ENCODE assay signal across 8 cellular contexts in genomic region chr19:7928741-7929701, GRCh38. TPM values are rescaled to one million over a fixed set of nuclear protein-coding genes. Genes with fewer than 3 reads are reported as not detected.
DNase-seq lines count a peak whose midpoint lies in the region; ATAC-seq, FAIRE-seq and TF ChIP-seq lines count a peak whose summit lies in the region.

No MANE protein-coding gene starts in this region.

- H3K4me3 Mint-ChIP-seq in CD4-positive, CD25-positive, alpha-beta regulatory T cell: peak overlapping the region in 2 of 4 donors; percentile 51 to 82
- H3K4me3 Mint-ChIP-seq in T-helper 2 cell treated with Interferon-gamma antibody and Interleukin-4, amounts not matched to agents 5 μg/mL and 100 μg/mL, for 36 hours: no peak overlapping the region

- dilution Hi-C loops in keratinocyte (cut with MboI; ENCODE audit: extremely low pct_ligation_motif_present, low sequenced_read_pairs): no loop called here

- in situ Hi-C loops in astrocyte of the cerebellum (cut with HindIII; ENCODE audit: low sequenced_read_pairs): no loop called here

- H3K4me1 ChIP-seq in CD4-positive, CD25-positive, alpha-beta regulatory T cell (ENCODE audit: control insufficient read depth, insufficient read depth, low read length, poor library complexity, severe bottlenecking): peaks cover 14% of the 10 kb centered on the region
- peaks cover 27% of the 10 kb centered on the region for H3K4me1 ChIP-seq in keratinocyte (ENCODE audit: control insufficient read depth, extremely low read depth, insufficient read depth, low read length)

- H3K9ac ChIP-seq in keratinocyte (ENCODE audit: control insufficient read depth, extremely low read depth, insufficient read depth, low read length): peak overlapping the region; percentile 79

- H4K20me1 ChIP-seq in keratinocyte (ENCODE audit: control insufficient read depth, extremely low read depth, insufficient read depth, low read length): no peaks in the 10 kb centered on the region

- no peaks in the 10 kb centered on the region for H3K27me3 Mint-ChIP-seq in CD4-positive, CD25-positive, alpha-beta regulatory T cell
- H3K27me3 Mint-ChIP-seq in T-helper 2 cell treated with Interferon-gamma antibody and Interleukin-4, amounts not matched to agents 5 μg/mL and 100 μg/mL, for 36 hours (ENCODE audit: low read depth): no peaks in the 10 kb centered on the region

- no peak overlapping the region for H3K27ac ChIP-seq in CD4-positive, CD25-positive, alpha-beta regulatory T cell (ENCODE audit: insufficient read depth, low read length, poor library complexity, severe bottlenecking)
- H3K27ac ChIP-seq in HL-60 (replicated peaks): no peak overlapping the region
- H3K27ac ChIP-seq in keratinocyte (ENCODE audit: control insufficient read depth, insufficient read depth, low read length): peak overlapping the region; percentile 92

- TF ChIP-seq CTCF in HL-60 (IDR thresholded peaks at IDR 0.05; ENCODE audit: insufficient read depth, low read length) (peak; percentile 19), astrocyte of the cerebellum (IDR thresholded peaks at IDR 0.05; ENCODE audit: low read depth, low read length, missing control alignments) (peak; percentile 54), keratinocyte (optimal IDR thresholded peaks at IDR 0.05 in 1 of 3, IDR thresholded peaks at IDR 0.05 in 1 of 3, conservative IDR thresholded peaks at IDR 0.05 in 1 of 3; ENCODE audit: extremely low read depth in 1 of 3, insufficient read depth in 2 of 3, low read length in 3 of 3) (peak; percentile 47 to 63 (median 50))

- peak; percentile 42 to 66 (median 62) for DNase-seq in CD4-positive, CD25-positive, alpha-beta regulatory T cell
- peak in 1 of 2 experiments; percentile 73 for DNase-seq in HL-60 (ENCODE audit: low read depth in 1 of 2, low spot score in 1 of 2)
- peak; percentile 39 for DNase-seq in T-helper 2 cell treated with Interferon-gamma antibody and Interleukin-4, amounts not matched to agents 5 μg/mL and 100 μg/mL, for 36 hours (ENCODE audit: low spot score)
- DNase-seq in astrocyte of the cerebellum (ENCODE audit: low read depth): peak; percentile 76
- DNase-seq in keratinocyte (ENCODE audit: low read depth, low spot score): no peak
- peak; percentile 47 for DNase-seq in stimulated activated CD8-positive, alpha-beta memory T cell treated with anti-CD3 and anti-CD28 coated beads, Interleukin-12 subunit alpha, Interleukin-12 subunit beta, amount 100 ng/mL, for 4 hours (ENCODE audit: low read depth)
- DNase-seq in NCI-H2029 (lab: John Stamatoyannopoulos, UW): no peak

- H2AFZ ChIP-seq in keratinocyte (ENCODE audit: control insufficient read depth, low read length): no peak overlapping the region

- H3K9me3 Mint-ChIP-seq in CD4-positive, CD25-positive, alpha-beta regulatory T cell: no peaks in the 10 kb centered on the region
- no peaks in the 10 kb centered on the region for H3K9me3 Mint-ChIP-seq in T-helper 2 cell treated with Interferon-gamma antibody and Interleukin-4, amounts not matched to agents 5 μg/mL and 100 μg/mL, for 36 hours

- H3K9me3 ChIP-seq in CD4-positive, CD25-positive, alpha-beta regulatory T cell (ENCODE audit: control insufficient read depth in 2 of 2, low read length in 2 of 2): no peaks in the 10 kb centered on the region
- H3K9me3 ChIP-seq in keratinocyte (ENCODE audit: control insufficient read depth, low read depth, low read length): no peaks in the 10 kb centered on the region

- H3K36me3 ChIP-seq in CD4-positive, CD25-positive, alpha-beta regulatory T cell (ENCODE audit: control insufficient read depth, insufficient read depth, low read length): peaks cover 26% of the 10 kb centered on the region
- peaks cover 26 to 27% of the 10 kb centered on the region in 2 experiments for H3K36me3 ChIP-seq in keratinocyte (ENCODE audit: control insufficient read depth in 2 of 2, extremely low read depth in 1 of 2, insufficient read depth in 2 of 2, low read length in 2 of 2)

- peak; percentile 35 to 40 for ATAC-seq in CD4-positive, CD25-positive, alpha-beta regulatory T cell (ENCODE audit: low read depth in 2 of 2)
- ATAC-seq in HG03469 (IDR thresholded peaks at IDR 0.05; ENCODE audit: unreplicated experiment): no peak

- H3K9me1 ChIP-seq in keratinocyte (ENCODE audit: control insufficient read depth, extremely low read depth, insufficient read depth, low read length): peaks cover 3% of the 10 kb centered on the region

- H3K27me3 ChIP-seq in CD4-positive, CD25-positive, alpha-beta regulatory T cell (ENCODE audit: control insufficient read depth, insufficient read depth, low read length): no peaks in the 10 kb centered on the region
- H3K27me3 ChIP-seq in HL-60 (ENCODE audit: insufficient read depth, poor library complexity, severe bottlenecking) (no peaks in the 10 kb centered on the region), keratinocyte (ENCODE audit: control insufficient read depth, extremely low read depth, insufficient read depth, low read length) (no peaks in the 10 kb centered on the region)

- peaks cover 0 to 18% (median 2%) of the 10 kb centered on the region in 4 donors for H3K4me1 Mint-ChIP-seq in CD4-positive, CD25-positive, alpha-beta regulatory T cell
- peaks cover 6% of the 10 kb centered on the region for H3K4me1 Mint-ChIP-seq in T-helper 2 cell treated with Interferon-gamma antibody and Interleukin-4, amounts not matched to agents 5 μg/mL and 100 μg/mL, for 36 hours (ENCODE audit: low read depth)

- H3K27ac Mint-ChIP-seq in CD4-positive, CD25-positive, alpha-beta regulatory T cell: peak overlapping the region in 1 of 3 donors; percentile 80
- no peak overlapping the region for H3K27ac Mint-ChIP-seq in T-helper 2 cell treated with Interferon-gamma antibody and Interleukin-4, amounts not matched to agents 5 μg/mL and 100 μg/mL, for 36 hours

- H3K4me2 ChIP-seq in keratinocyte (ENCODE audit: control insufficient read depth, extremely low read depth, insufficient read depth, low read depth, low read length): peak overlapping the region; percentile 55

- FAIRE-seq in keratinocyte (lab: Jason Lieb, UNC): peak; percentile 43

- no peaks in the 10 kb centered on the region for H3K36me3 Mint-ChIP-seq in CD4-positive, CD25-positive, alpha-beta regulatory T cell
- peaks cover 7% of the 10 kb centered on the region for H3K36me3 Mint-ChIP-seq in T-helper 2 cell treated with Interferon-gamma antibody and Interleukin-4, amounts not matched to agents 5 μg/mL and 100 μg/mL, for 36 hours (ENCODE audit: low read depth)

- no peak overlapping the region for H3K4me3 ChIP-seq in CD4-positive, CD25-positive, alpha-beta regulatory T cell (ENCODE audit: low read depth, low read length)
- H3K4me3 ChIP-seq in HL-60 (replicated peaks; ENCODE audit: insufficient read depth, low read length): no peak overlapping the region
- H3K4me3 ChIP-seq in astrocyte of the cerebellum (ENCODE audit: low read depth, low read length): no peak overlapping the region
- H3K4me3 ChIP-seq in keratinocyte (ENCODE audit: control insufficient read depth in 2 of 3, extremely low read depth in 1 of 3, insufficient read depth in 2 of 3, low read depth in 1 of 3, low read length in 3 of 3): peak overlapping the region in 1 of 3 experiments; percentile 11

- H3K79me2 ChIP-seq in keratinocyte (ENCODE audit: control insufficient read depth, insufficient read depth, low read length): no peaks in the 10 kb centered on the region

RNA-seq across cellular contexts. Expression of gene CTXN1, which starts 3.1 kb away (rescaled TPM):
- total RNA-seq in CD4-positive, CD25-positive, alpha-beta regulatory T cell: not detected
- polyA plus RNA-seq in CD4-positive, CD25-positive, alpha-beta regulatory T cell: not detected
- 0.41 to 2.1 TPM (median 1.5 TPM) in 3 replicates for polyA plus RNA-seq in keratinocyte
- 1.2 TPM for polyA plus RNA-seq in keratinocyte (2011; ENCODE audit: low read depth)
- polyA plus RNA-seq in keratinocyte (2011; cell fraction: cytosol; rRNA removed): 1.9 and 10.7 TPM in 2 replicates
- 1.7 and 3.9 TPM in 2 replicates for polyA plus RNA-seq in keratinocyte (2011; cell fraction: nucleus; rRNA removed)
- 5.0 and 6.3 TPM in 2 replicates for polyA plus RNA-seq in keratinocyte (2012; ENCODE audit: low replicate concordance)
- 0.22 to 2.0 TPM (median 0.30 TPM) in 3 replicates for polyA minus RNA-seq in keratinocyte
- 30.5 TPM for polyA minus RNA-seq in keratinocyte (2011; cell fraction: cytosol; rRNA and poly(A)+ RNA removed)
- polyA minus RNA-seq in keratinocyte (2011; cell fraction: nucleus; rRNA and poly(A)+ RNA removed): 0.62 and 4.4 TPM in 2 replicates

RNA-seq across cellular contexts. Expression of gene SNAPC2, which starts 8.9 kb away (rescaled TPM):
- 12.1 TPM for total RNA-seq in CD4-positive, CD25-positive, alpha-beta regulatory T cell
- polyA plus RNA-seq in CD4-positive, CD25-positive, alpha-beta regulatory T cell: 10 to 100 TPM; 14.3 to 22.1 (median 17.2) TPM
- 10.7 to 15.5 TPM (median 10.8 TPM) in 3 replicates for polyA plus RNA-seq in keratinocyte
- polyA plus RNA-seq in keratinocyte (2011; ENCODE audit: low read depth): 5.6 TPM
- polyA plus RNA-seq in keratinocyte (2011; cell fraction: cytosol; rRNA removed): 8.6 and 20.3 TPM in 2 replicates
- 6.8 and 12.3 TPM in 2 replicates for polyA plus RNA-seq in keratinocyte (2011; cell fraction: nucleus; rRNA removed)
- polyA plus RNA-seq in keratinocyte (2012; ENCODE audit: low replicate concordance): 20.4 and 21.6 TPM in 2 replicates
- 5.8 to 18.7 TPM (median 15.3 TPM) in 3 replicates for polyA minus RNA-seq in keratinocyte
- polyA minus RNA-seq in keratinocyte (2011; cell fraction: cytosol; rRNA and poly(A)+ RNA removed): 15.5 TPM
- polyA minus RNA-seq in keratinocyte (2011; cell fraction: nucleus; rRNA and poly(A)+ RNA removed): 6.1 and 6.4 TPM in 2 replicates

RNA-seq across cellular contexts. Expression of gene TGFBR3L, which starts 14.4 kb away (rescaled TPM):
- 1.1 TPM for total RNA-seq in CD4-positive, CD25-positive, alpha-beta regulatory T cell
- not detected for polyA plus RNA-seq in CD4-positive, CD25-positive, alpha-beta regulatory T cell
- 0.28 to 0.72 TPM (median 0.68 TPM) in 3 replicates for polyA plus RNA-seq in keratinocyte
- 6.7 TPM for polyA plus RNA-seq in keratinocyte (2011; ENCODE audit: low read depth)
- 0.29 and 1.6 TPM in 2 replicates for polyA plus RNA-seq in keratinocyte (2011; cell fraction: cytosol; rRNA removed)
- polyA plus RNA-seq in keratinocyte (2011; cell fraction: nucleus; rRNA removed): 0.34 and 1.3 TPM in 2 replicates
- 1.8 and 10.1 TPM in 2 replicates for polyA plus RNA-seq in keratinocyte (2012; ENCODE audit: low replicate concordance)
- polyA minus RNA-seq in keratinocyte: not detected in 3 replicates
- polyA minus RNA-seq in keratinocyte (2011; cell fraction: cytosol; rRNA and poly(A)+ RNA removed): not detected
- 1.5 TPM in 1 of 2 replicates, not detected in the other for polyA minus RNA-seq in keratinocyte (2011; cell fraction: nucleus; rRNA and poly(A)+ RNA removed)

RNA-seq across cellular contexts. Expression of gene TIMM44, which starts 14.4 kb away (rescaled TPM):
- total RNA-seq in CD4-positive, CD25-positive, alpha-beta regulatory T cell: 72.5 TPM
- 10 to 100 TPM; 14.0 to 16.5 (median 15.0) TPM for polyA plus RNA-seq in CD4-positive, CD25-positive, alpha-beta regulatory T cell
- 32.4 to 37.1 TPM (median 34.8 TPM) in 3 replicates for polyA plus RNA-seq in keratinocyte
- polyA plus RNA-seq in keratinocyte (2011; ENCODE audit: low read depth): 29.0 TPM
- polyA plus RNA-seq in keratinocyte (2011; cell fraction: cytosol; rRNA removed): 23.2 and 44.5 TPM in 2 replicates
- 48.6 and 57.5 TPM in 2 replicates for polyA plus RNA-seq in keratinocyte (2011; cell fraction: nucleus; rRNA removed)
- 43.7 and 46.1 TPM in 2 replicates for polyA plus RNA-seq in keratinocyte (2012; ENCODE audit: low replicate concordance)
- polyA minus RNA-seq in keratinocyte: 15.3 to 25.4 TPM (median 20.0 TPM) in 3 replicates
- polyA minus RNA-seq in keratinocyte (2011; cell fraction: cytosol; rRNA and poly(A)+ RNA removed): 40.5 TPM
- polyA minus RNA-seq in keratinocyte (2011; cell fraction: nucleus; rRNA and poly(A)+ RNA removed): 23.8 and 25.2 TPM in 2 replicates

RNA-seq across cellular contexts. Expression of gene MAP2K7, which starts 25.3 kb away (rescaled TPM):
- total RNA-seq in CD4-positive, CD25-positive, alpha-beta regulatory T cell: 93.4 TPM
- polyA plus RNA-seq in CD4-positive, CD25-positive, alpha-beta regulatory T cell: 1 to 10 TPM; 1.7 to 3.7 (median 2.6) TPM
- polyA plus RNA-seq in keratinocyte: 8.4 to 11.7 TPM (median 10.9 TPM) in 3 replicates
- 15.8 TPM for polyA plus RNA-seq in keratinocyte (2011; ENCODE audit: low read depth)
- polyA plus RNA-seq in keratinocyte (2011; cell fraction: cytosol; rRNA removed): 5.2 and 11.4 TPM in 2 replicates
- 18.9 and 22.4 TPM in 2 replicates for polyA plus RNA-seq in keratinocyte (2011; cell fraction: nucleus; rRNA removed)
- 14.5 and 18.4 TPM in 2 replicates for polyA plus RNA-seq in keratinocyte (2012; ENCODE audit: low replicate concordance)
- polyA minus RNA-seq in keratinocyte: 7.8 to 18.9 TPM (median 8.1 TPM) in 3 replicates
- polyA minus RNA-seq in keratinocyte (2011; cell fraction: cytosol; rRNA and poly(A)+ RNA removed): 23.4 TPM
- 11.3 and 15.2 TPM in 2 replicates for polyA minus RNA-seq in keratinocyte (2011; cell fraction: nucleus; rRNA and poly(A)+ RNA removed)

Comparison
In these comparisons a context has a peak if more than half of its experiments do, and no peak if none do; other contexts are left out.
1. DNase-seq: peak in CD4-positive, CD25-positive, alpha-beta regulatory T cell (3 of 3), T-helper 2 cell treated with Interferon-gamma antibody and Interleukin-4, amounts not matched to agents 5 μg/mL and 100 μg/mL, for 36 hours (single experiment), astrocyte of the cerebellum (single experiment) and stimulated activated CD8-positive, alpha-beta memory T cell treated with anti-CD3 and anti-CD28 coated beads, Interleukin-12 subunit alpha, Interleukin-12 subunit beta, amount 100 ng/mL, for 4 hours (single experiment); none in keratinocyte (single experiment) and NCI-H2029 (single experiment).
2. Peak in every context shown above with its lines, with median percentiles within 50 percentile points of each other: CTCF ChIP-seq.